28 cellular contexts compared by ENCODE assay signal in genomic region chr21:38816400-38816973, GRCh38. TPM values are rescaled to one million over a fixed set of nuclear protein-coding genes. Genes with fewer than 3 reads are reported as not detected.
DNase-seq lines count a peak whose midpoint lies in the region; ATAC-seq and TF ChIP-seq lines count a peak whose summit lies in the region.
"Had no signal": no experiment of that assay in that cellular context is flagged by ENCODE, and none has a peak within 500 bp of the region (broad histone marks: within the 10 kb centered on the region; RNA-seq: fewer than 3 reads in every experiment).

No MANE protein-coding gene starts in this region.

- ATAC-seq in gastrocnemius medialis (no peak), HG03045 (IDR thresholded peaks at IDR 0.05; ENCODE audit: unreplicated experiment) (no peak)
- ATAC-seq: body of pancreas; left cardiac atrium; stimulated activated naive CD8-positive, alpha-beta T cell treated with anti-CD3 and anti-CD28 coated beads, Interleukin-15, amount 100 ng/mL, for 72 hours; T-helper 17 cell had no signal

- CTCF ChIA-PET in HEK293 (lab: Yijun Ruan, JAX): interaction anchor here (0.8 kb wide), 1 partner anchor 321 kb away, joined by 3 read pairs; no protein-coding TSS in a partner anchor

- H3K9me3 ChIP-seq in HEK293 (ENCODE audit: control insufficient read depth, insufficient read depth, low read depth, low read length): no peaks in the 10 kb centered on the region
- no peaks in the 10 kb centered on the region for H3K9me3 ChIP-seq in Peyer's patch
- no peaks in the 10 kb centered on the region for H3K9me3 ChIP-seq in gastrocnemius medialis
- no peaks in the 10 kb centered on the region for H3K9me3 ChIP-seq in uterus
- H3K9me3 ChIP-seq: body of pancreas, right atrium auricular region, SK-N-SH had no signal

- intact Hi-C loops in head of caudate nucleus (cut with DNase I): no loop called here
- intact Hi-C loops in gastrocnemius medialis (cut with DNase I; ENCODE audit: low total_unique reads): no loop called here
- intact Hi-C loops in uterus (cut with DNase I; ENCODE audit: low total_unique reads): no loop called here

- H3K4me3 ChIP-seq in HEK293 (ENCODE audit: low read depth, low read length) (no peak overlapping the region), Peyer's patch (no peak overlapping the region), gastrocnemius medialis (no peak overlapping the region), uterus (no peak overlapping the region)
- H3K4me3 ChIP-seq: body of pancreas, dorsolateral prefrontal cortex, right atrium auricular region had no signal

- H3K27me3 ChIP-seq in Peyer's patch (no peaks in the 10 kb centered on the region), gastrocnemius medialis (no peaks in the 10 kb centered on the region), uterus (no peaks in the 10 kb centered on the region)
- H3K27me3 ChIP-seq: body of pancreas, dorsolateral prefrontal cortex, right atrium auricular region had no signal

- POLR2A ChIA-PET in HEK293 (lab: Yijun Ruan, JAX): interaction anchor here (0.7 kb wide), 1 partner anchor 549 kb away, joined by 3 read pairs; no protein-coding TSS in a partner anchor

- TF ChIP-seq POLR2A in Peyer's patch (IDR thresholded peaks at IDR 0.05) (no peak), gastrocnemius medialis (IDR thresholded peaks at IDR 0.05) (no peak), uterus (IDR thresholded peaks at IDR 0.05) (no peak)

- H3K4me1 ChIP-seq in HEK293 (ENCODE audit: control insufficient read depth, insufficient read depth, low read length) (no peaks in the 10 kb centered on the region), Peyer's patch (peaks cover 0 to 82% (median 3%) of the 10 kb centered on the region in 4 donors), gastrocnemius medialis (peaks cover 4 to 31% of the 10 kb centered on the region in 2 donors), uterus (no peaks in the 10 kb centered on the region)
- H3K4me1 ChIP-seq: body of pancreas, parathyroid adenoma had no signal

- no peak for DNase-seq in Peyer's patch
- peak in 27 of 42 donors; percentile 14 to 82 (median 49) for DNase-seq in head of caudate nucleus
- no peak for DNase-seq in gastrocnemius medialis
- DNase-seq in DMS153 treated with DMSO at 0.1 percent for 48 hours (lab: John Stamatoyannopoulos, UW; ENCODE audit: unreplicated experiment): no peak
- no peak for DNase-seq in activated CD4-positive, alpha-beta T cell treated with anti-CD3 and anti-CD28 coated beads for 1 hour
- DNase-seq in uterus: no peak
- DNase-seq: ACHN; activated CD4-positive, alpha-beta T cell treated with anti-CD3 and anti-CD28 coated beads, Interleukin-2, amount 50 U/mL, for 48 hours; activated naive CD4-positive, alpha-beta T cell treated with Interleukin-2 at 50 U/mL for 16 hours; body of pancreas; CD4-positive, alpha-beta memory T cell; cerebellar nuclear complex; dorsolateral prefrontal cortex; H7; immature natural killer cell; left cardiac atrium; mammary epithelial cell; NCI-H1417 treated with DMSO at 0.1 percent for 48 hours; NCI-H2081 treated with DMSO at 0.1 percent for 48 hours; NCI-H345; SK-N-SH; stimulated activated CD8-positive, alpha-beta memory T cell treated with anti-CD3 and anti-CD28 coated beads, Interleukin-4, amount 100 ng/mL, for 48 hours; stimulated activated naive CD8-positive, alpha-beta T cell treated with anti-CD3 and anti-CD28 coated beads, Interleukin-15, amount 100 ng/mL, for 72 hours; T-helper 17 cell had no signal

- H3K27ac ChIP-seq in HEK293 (ENCODE audit: extremely low read depth, low read depth, low read length): no peak overlapping the region
- H3K27ac ChIP-seq in Peyer's patch: peak overlapping the region in 3 of 4 donors; percentile 34 to 83 (median 82)
- H3K27ac ChIP-seq in gastrocnemius medialis: peak overlapping the region in 3 of 4 donors; percentile 57 to 88 (median 84)
- H3K27ac ChIP-seq in uterus: no peak overlapping the region
- H3K27ac ChIP-seq: body of pancreas, parathyroid adenoma, right atrium auricular region had no signal

- in situ Hi-C loops in gastrocnemius medialis (cut with MboI; ENCODE audit: low sequenced_read_pairs in 4 of 4): loop anchor here in 1 of 4 donors (25.0 kb wide), 1 partner anchor 171 kb away; no protein-coding TSS in a partner anchor

- no peak for TF ChIP-seq CTCF in HEK293 (tag by site-specific recombination; IDR thresholded peaks at IDR 0.05)
- no peak for TF ChIP-seq CTCF in Peyer's patch (IDR thresholded peaks at IDR 0.05)
- TF ChIP-seq CTCF in gastrocnemius medialis (IDR thresholded peaks at IDR 0.05 in 4 of 5, conservative IDR thresholded peaks at IDR 0.05 in 1 of 5): no peak
- no peak for TF ChIP-seq CTCF in uterus (IDR thresholded peaks at IDR 0.05)

- H3K36me3 ChIP-seq in HEK293 (ENCODE audit: control insufficient read depth in 2 of 2, insufficient read depth in 1 of 2, low read length in 2 of 2): peaks cover 49 to 93% of the 10 kb centered on the region in 2 experiments
- peaks cover 0 to 95% (median 3%) of the 10 kb centered on the region in 3 donors for H3K36me3 ChIP-seq in Peyer's patch
- H3K36me3 ChIP-seq in gastrocnemius medialis: peaks cover 30 to 96% of the 10 kb centered on the region in 2 donors
- H3K36me3 ChIP-seq in uterus: no peaks in the 10 kb centered on the region

TF ChIP-seq in HEK293, 187 proteins besides CTCF, POLR2A, EP300 and RAD21:
- TF ChIP-seq ZNF2 (tag by site-specific recombination; IDR thresholded peaks at IDR 0.05) (no peak), ATF2 (tag by site-specific recombination; IDR thresholded peaks at IDR 0.05; ENCODE audit: low read depth) (peak; percentile 64; the same call in 1 of the 2 replicates), SALL2 (tag by site-specific recombination; IDR thresholded peaks at IDR 0.05; ENCODE audit: borderline replicate concordance) (no peak)
TF ChIP-seq in HEK293: peak in this region for 1.

RNA-seq across cellular contexts. Expression of gene ETS2, which starts 10.8 kb away (rescaled TPM):
- 100 to 1,000 TPM; 127 to 186 (median 147) TPM for total RNA-seq in Peyer's patch
- total RNA-seq in gastrocnemius medialis: 100 to 1,000 TPM in 1 of 4 donors, 10 to 100 TPM in 3; 51.5 to 136 (median 59.3) TPM
- 100 to 1,000 TPM in 2 of 4 donors, 10 to 100 TPM in 2; 72.6 to 147 (median 98.5) TPM for total RNA-seq in uterus

Comparison
In these comparisons a context has a peak if more than half of its experiments do, and no peak if none do; other contexts are left out.
1. H3K27ac ChIP-seq: peak in Peyer's patch (3 of 4) and gastrocnemius medialis (3 of 4); none in HEK293 (single experiment) and uterus (0 of 2).
2. DNase-seq: peak in head of caudate nucleus (27 of 42); none in Peyer's patch (0 of 3), gastrocnemius medialis (0 of 2), DMS153 treated with DMSO at 0.1 percent for 48 hours (single experiment), activated CD4-positive, alpha-beta T cell treated with anti-CD3 and anti-CD28 coated beads for 1 hour (single experiment) and uterus (0 of 2).